In genomic region chr2:85018049-85018447, GRCh38 we compare ENCODE assay signal across 8 cellular contexts. TPM values are rescaled to one million over a fixed set of nuclear protein-coding genes. Genes with fewer than 3 reads are reported as not detected.
A peak's percentile ranks its signal among the peaks of the same experiment; 100 is the strongest.
DNase-seq lines count a peak whose midpoint lies in the region; ATAC-seq, FAIRE-seq and TF ChIP-seq lines count a peak whose summit lies in the region.
"Had no signal": no experiment of that assay in that cellular context is flagged by ENCODE, and none has a peak within 500 bp of the region (broad histone marks: within the 10 kb centered on the region; RNA-seq: fewer than 3 reads in every experiment).

No MANE protein-coding gene starts in this region.

- DNase-seq in CD8-positive, alpha-beta T cell = no peak
- DNase-seq in HEK293T (ENCODE audit: extremely low spot score) (no peak), astrocyte (ENCODE audit: low read depth) (peak; percentile 16), psoas muscle (no peak), NCI-H1105 treated with DMSO at 0.1 percent for 48 hours (lab: John Stamatoyannopoulos, UW) (no peak)
- DNase-seq in natural killer cell treated with Interleukin-12 subunit alpha and Interleukin-12 subunit beta and Interleukin-15 and Interleukin-18, amount 100 ng/mL, for 72 hours (ENCODE audit: low spot score) = no peak
- DNase-seq: DMS 273 treated with DMSO at 0.1 percent for 48 hours had no signal

- peaks cover 85% of the 10 kb centered on the region for H4K20me1 ChIP-seq in astrocyte (ENCODE audit: insufficient read depth, low read length)

- POLR2A ChIA-PET in CD8-positive, alpha-beta T cell (lab: Charles Lee) = interaction anchor here (0.6 to 0.7 kb wide), 2 partner anchors 48 to 252 kb away, joined by 3 read pairs; no protein-coding TSS in a partner anchor
- POLR2A ChIA-PET in HEK293T (lab: Yijun Ruan, JAX) = interaction anchor here (0.9 kb wide), 1 partner anchor 92 kb away, joined by 3 read pairs; no protein-coding TSS in a partner anchor

- no peak overlapping the region for H3K9ac ChIP-seq in astrocyte (ENCODE audit: low read length)

- H3K4me1 Mint-ChIP-seq in CD8-positive, alpha-beta T cell (ENCODE audit: low read depth) = peaks cover 65% of the 10 kb centered on the region
- H3K4me1 Mint-ChIP-seq in astrocyte (ENCODE audit: low read depth, unreplicated experiment) = peaks cover 45% of the 10 kb centered on the region
- H3K4me1 Mint-ChIP-seq in natural killer cell treated with Interleukin-12 subunit alpha and Interleukin-12 subunit beta and Interleukin-15 and Interleukin-18, amount 100 ng/mL, for 72 hours (ENCODE audit: low read depth in 2 of 2) = peaks cover 37 to 49% of the 10 kb centered on the region in 2 donors

- FAIRE-seq in astrocyte (lab: Jason Lieb, UNC) = no peak

- no peak overlapping the region for H3K27ac ChIP-seq in CD8-positive, alpha-beta T cell (ENCODE audit: low read depth, low read length)
- H3K27ac ChIP-seq in astrocyte (ENCODE audit: low read depth, low read length) (peak overlapping the region; percentile 14), psoas muscle (no peak overlapping the region)

- H3K27ac Mint-ChIP-seq in CD8-positive, alpha-beta T cell = peak overlapping the region; percentile 64
- H3K27ac Mint-ChIP-seq in astrocyte (ENCODE audit: unreplicated experiment) = peak overlapping the region; percentile 80
- H3K27ac Mint-ChIP-seq in natural killer cell treated with Interleukin-12 subunit alpha and Interleukin-12 subunit beta and Interleukin-15 and Interleukin-18, amount 100 ng/mL, for 72 hours = peak overlapping the region; percentile 25 to 62

- peaks cover 91% of the 10 kb centered on the region for H3K79me2 ChIP-seq in astrocyte (ENCODE audit: insufficient read depth, low read length)

- H3K4me1 ChIP-seq in CD8-positive, alpha-beta T cell (ENCODE audit: insufficient read depth, low read length) = peaks cover 12% of the 10 kb centered on the region
- no peaks in the 10 kb centered on the region for H3K4me1 ChIP-seq in astrocyte (ENCODE audit: insufficient read depth, low read length)
- peaks cover 47% of the 10 kb centered on the region for H3K4me1 ChIP-seq in psoas muscle

- ATAC-seq in CD8-positive, alpha-beta T cell = no peak
- ATAC-seq in natural killer cell treated with Interleukin-12 subunit alpha and Interleukin-12 subunit beta and Interleukin-15 and Interleukin-18, amount 100 ng/mL, for 72 hours = peak; percentile 55 to 80
- ATAC-seq in GM18909 (IDR thresholded peaks at IDR 0.05; ENCODE audit: poor library complexity, unreplicated experiment) (no peak), psoas muscle (no peak)

- H3K4me3 ChIP-seq in CD8-positive, alpha-beta T cell (ENCODE audit: low read depth, low read length) = no peak overlapping the region
- H3K4me3 ChIP-seq in astrocyte (ENCODE audit: insufficient read depth, low read depth, low read length) (no peak overlapping the region), psoas muscle (no peak overlapping the region)

- no peaks in the 10 kb centered on the region for H3K9me3 ChIP-seq in CD8-positive, alpha-beta T cell (ENCODE audit: low read length)
- H3K9me3 ChIP-seq in astrocyte (ENCODE audit: insufficient read depth, low read depth, low read length) = no peaks in the 10 kb centered on the region
- no peaks in the 10 kb centered on the region for H3K9me3 ChIP-seq in psoas muscle

- CTCF ChIA-PET in CD8-positive, alpha-beta T cell (lab: Charles Lee) = interaction anchor here (0.7 to 1.6 kb wide), 8 partner anchors 8 to 280 kb away, joined by 3 to 5 read pairs (median 4); no protein-coding TSS in a partner anchor
- CTCF ChIA-PET in HEK293T (lab: Yijun Ruan, JAX) = interaction anchor here (0.6 to 1.4 kb wide), 10 partner anchors 8 to 1599 kb away, joined by 3 to 5 read pairs (median 4); no protein-coding TSS in a partner anchor

- H3K4me3 Mint-ChIP-seq in CD8-positive, alpha-beta T cell = no peak overlapping the region
- H3K4me3 Mint-ChIP-seq in astrocyte (ENCODE audit: unreplicated experiment) = no peak overlapping the region
- peak overlapping the region; percentile 31 for H3K4me3 Mint-ChIP-seq in natural killer cell treated with Interleukin-12 subunit alpha and Interleukin-12 subunit beta and Interleukin-15 and Interleukin-18, amount 100 ng/mL, for 72 hours

- H3K27me3 ChIP-seq in CD8-positive, alpha-beta T cell (ENCODE audit: insufficient read depth, low read length) = no peaks in the 10 kb centered on the region
- H3K27me3 ChIP-seq in astrocyte (ENCODE audit: insufficient read depth, low read length) (no peaks in the 10 kb centered on the region), psoas muscle (ENCODE audit: insufficient read depth in 3 of 3, low read length in 2 of 3) (no peaks in the 10 kb centered on the region)

- H2AFZ ChIP-seq in astrocyte (ENCODE audit: low read depth, low read length) = no peak overlapping the region

- H3K4me2 ChIP-seq in astrocyte (ENCODE audit: low read length) = no peak overlapping the region

- 88 to 97% (median 93%) methylated on average over 8 of the region's 8 CpGs for WGBS in psoas muscle, 3 donors

- TF ChIP-seq CTCF in CD8-positive, alpha-beta T cell (IDR thresholded peaks at IDR 0.05) = peak; percentile 7
- TF ChIP-seq CTCF in astrocyte (IDR thresholded peaks at IDR 0.05; ENCODE audit: insufficient read depth, low read depth, low read length) (no peak), psoas muscle (IDR thresholded peaks at IDR 0.05) (no peak)

- intact Hi-C loops in CD8-positive, alpha-beta T cell (cut with DNase I, micrococcal nuclease) = no loop called here
- intact Hi-C loops in psoas muscle (cut with DNase I) = no loop called here

- H3K27me3 Mint-ChIP-seq in CD8-positive, alpha-beta T cell (ENCODE audit: low read depth) = no peaks in the 10 kb centered on the region
- no peaks in the 10 kb centered on the region for H3K27me3 Mint-ChIP-seq in astrocyte (ENCODE audit: low read depth, unreplicated experiment)
- no peaks in the 10 kb centered on the region for H3K27me3 Mint-ChIP-seq in natural killer cell treated with Interleukin-12 subunit alpha and Interleukin-12 subunit beta and Interleukin-15 and Interleukin-18, amount 100 ng/mL, for 72 hours

- H3K36me3 ChIP-seq in CD8-positive, alpha-beta T cell (ENCODE audit: insufficient read depth, low read length) = no peaks in the 10 kb centered on the region
- H3K36me3 ChIP-seq in astrocyte (ENCODE audit: insufficient read depth, low read length) (no peaks in the 10 kb centered on the region), psoas muscle (ENCODE audit: insufficient read depth in 1 of 2, low read depth in 1 of 2) (no peaks in the 10 kb centered on the region)

- no peaks in the 10 kb centered on the region for H3K9me3 Mint-ChIP-seq in CD8-positive, alpha-beta T cell
- H3K9me3 Mint-ChIP-seq in astrocyte (ENCODE audit: unreplicated experiment) = no peaks in the 10 kb centered on the region
- no peaks in the 10 kb centered on the region for H3K9me3 Mint-ChIP-seq in natural killer cell treated with Interleukin-12 subunit alpha and Interleukin-12 subunit beta and Interleukin-15 and Interleukin-18, amount 100 ng/mL, for 72 hours

- peaks cover 13% of the 10 kb centered on the region for H3K36me3 Mint-ChIP-seq in CD8-positive, alpha-beta T cell
- peaks cover 8% of the 10 kb centered on the region for H3K36me3 Mint-ChIP-seq in astrocyte (ENCODE audit: low read depth, unreplicated experiment)
- H3K36me3 Mint-ChIP-seq in natural killer cell treated with Interleukin-12 subunit alpha and Interleukin-12 subunit beta and Interleukin-15 and Interleukin-18, amount 100 ng/mL, for 72 hours = no peaks in the 10 kb centered on the region

TF ChIP-seq in HEK293T, 16 proteins besides CTCF, POLR2A, EP300 and RAD21:
- TF ChIP-seq FOXM1 (IDR thresholded peaks at IDR 0.05; ENCODE audit: borderline replicate concordance) (no peak), ZNF384 (IDR thresholded peaks at IDR 0.05) (0 out of 2 replicates have a peak, but pooled peaks have one; percentile 11)

RNA-seq across cellular contexts. Expression of gene KCMF1, which starts 47.1 kb away (rescaled TPM):
- total RNA-seq in CD8-positive, alpha-beta T cell = 10 to 100 TPM; 85.3 to 89.5 TPM
- total RNA-seq in astrocyte (90.8 and 105 TPM in 2 replicates), psoas muscle (100 to 1,000 TPM in 3 of 4 donors, 10 to 100 TPM in 1; 89.0 to 197 (median 153) TPM)
- 100 to 1,000 TPM in 1 of 2 donors, 10 to 100 TPM in 1; 96.1 to 117 TPM for total RNA-seq in natural killer cell treated with Interleukin-12 subunit alpha and Interleukin-12 subunit beta and Interleukin-15 and Interleukin-18, amount 100 ng/mL, for 72 hours
- polyA plus RNA-seq in psoas muscle = 100 to 1,000 TPM in 1 of 3 donors, 10 to 100 TPM in 2; 74.6 to 374 (median 97.3) TPM

Comparison
In these comparisons a context has a peak if more than half of its experiments do, and no peak if none do; other contexts are left out.
1. ATAC-seq: peak in natural killer cell treated with Interleukin-12 subunit alpha and Interleukin-12 subunit beta and Interleukin-15 and Interleukin-18, amount 100 ng/mL, for 72 hours (2 of 2); none in CD8-positive, alpha-beta T cell (single experiment), GM18909 (single experiment) and psoas muscle (0 of 4).
2. Peak in every context shown above with its lines, with median percentiles within 50 percentile points of each other: H3K27ac Mint-ChIP-seq.